ENCODE assay signal across 1 cellular context in genomic region chr5:115545065-115545882, GRCh38.
A peak's percentile ranks its signal among the peaks of the same experiment; 100 is the strongest.
TF ChIP-seq lines count a peak whose summit lies in the region.

No MANE protein-coding gene starts in this region.

TF ChIP-seq in K562, 482 proteins besides CTCF, POLR2A, EP300 and RAD21 (continued from another document and continues in another):
- TF ChIP-seq CUX1 (CRISPR knock-in tag; IDR thresholded peaks at IDR 0.05): no peak
- no peak for TF ChIP-seq GABPB2 (CRISPR knock-in tag; conservative IDR thresholded peaks at IDR 0.05)
- TF ChIP-seq ZKSCAN3 (CRISPR knock-in tag; IDR thresholded peaks at IDR 0.05): no peak
- TF ChIP-seq C11orf30 (IDR thresholded peaks at IDR 0.05; ENCODE audit: low read depth): no peak
- no peak for TF ChIP-seq PML (IDR thresholded peaks at IDR 0.05; ENCODE audit: low read length)
- no peak for TF ChIP-seq ATF7 (IDR thresholded peaks at IDR 0.05)
- no peak for TF ChIP-seq ERF (CRISPR knock-in tag; IDR thresholded peaks at IDR 0.05)
- no peak for TF ChIP-seq SMARCB1 (IDR thresholded peaks at IDR 0.05; ENCODE audit: insufficient read length, low read depth)
- TF ChIP-seq NUFIP1 (IDR thresholded peaks at IDR 0.05; ENCODE audit: partially characterized antibody): no peak
- TF ChIP-seq PURB (CRISPR knock-in tag; IDR thresholded peaks at IDR 0.05; ENCODE audit: low read depth): no peak
- no peak for TF ChIP-seq TGIF2 (CRISPR knock-in tag; IDR thresholded peaks at IDR 0.05)
- no peak for TF ChIP-seq PTBP1 (IDR thresholded peaks at IDR 0.05; ENCODE audit: low read depth, low read length)
- no peak for TF ChIP-seq NCOA1 (IDR thresholded peaks at IDR 0.05; ENCODE audit: low read depth)
- no peak for TF ChIP-seq KDM2B (CRISPR knock-in tag; IDR thresholded peaks at IDR 0.05)
- TF ChIP-seq, protein P1, sequence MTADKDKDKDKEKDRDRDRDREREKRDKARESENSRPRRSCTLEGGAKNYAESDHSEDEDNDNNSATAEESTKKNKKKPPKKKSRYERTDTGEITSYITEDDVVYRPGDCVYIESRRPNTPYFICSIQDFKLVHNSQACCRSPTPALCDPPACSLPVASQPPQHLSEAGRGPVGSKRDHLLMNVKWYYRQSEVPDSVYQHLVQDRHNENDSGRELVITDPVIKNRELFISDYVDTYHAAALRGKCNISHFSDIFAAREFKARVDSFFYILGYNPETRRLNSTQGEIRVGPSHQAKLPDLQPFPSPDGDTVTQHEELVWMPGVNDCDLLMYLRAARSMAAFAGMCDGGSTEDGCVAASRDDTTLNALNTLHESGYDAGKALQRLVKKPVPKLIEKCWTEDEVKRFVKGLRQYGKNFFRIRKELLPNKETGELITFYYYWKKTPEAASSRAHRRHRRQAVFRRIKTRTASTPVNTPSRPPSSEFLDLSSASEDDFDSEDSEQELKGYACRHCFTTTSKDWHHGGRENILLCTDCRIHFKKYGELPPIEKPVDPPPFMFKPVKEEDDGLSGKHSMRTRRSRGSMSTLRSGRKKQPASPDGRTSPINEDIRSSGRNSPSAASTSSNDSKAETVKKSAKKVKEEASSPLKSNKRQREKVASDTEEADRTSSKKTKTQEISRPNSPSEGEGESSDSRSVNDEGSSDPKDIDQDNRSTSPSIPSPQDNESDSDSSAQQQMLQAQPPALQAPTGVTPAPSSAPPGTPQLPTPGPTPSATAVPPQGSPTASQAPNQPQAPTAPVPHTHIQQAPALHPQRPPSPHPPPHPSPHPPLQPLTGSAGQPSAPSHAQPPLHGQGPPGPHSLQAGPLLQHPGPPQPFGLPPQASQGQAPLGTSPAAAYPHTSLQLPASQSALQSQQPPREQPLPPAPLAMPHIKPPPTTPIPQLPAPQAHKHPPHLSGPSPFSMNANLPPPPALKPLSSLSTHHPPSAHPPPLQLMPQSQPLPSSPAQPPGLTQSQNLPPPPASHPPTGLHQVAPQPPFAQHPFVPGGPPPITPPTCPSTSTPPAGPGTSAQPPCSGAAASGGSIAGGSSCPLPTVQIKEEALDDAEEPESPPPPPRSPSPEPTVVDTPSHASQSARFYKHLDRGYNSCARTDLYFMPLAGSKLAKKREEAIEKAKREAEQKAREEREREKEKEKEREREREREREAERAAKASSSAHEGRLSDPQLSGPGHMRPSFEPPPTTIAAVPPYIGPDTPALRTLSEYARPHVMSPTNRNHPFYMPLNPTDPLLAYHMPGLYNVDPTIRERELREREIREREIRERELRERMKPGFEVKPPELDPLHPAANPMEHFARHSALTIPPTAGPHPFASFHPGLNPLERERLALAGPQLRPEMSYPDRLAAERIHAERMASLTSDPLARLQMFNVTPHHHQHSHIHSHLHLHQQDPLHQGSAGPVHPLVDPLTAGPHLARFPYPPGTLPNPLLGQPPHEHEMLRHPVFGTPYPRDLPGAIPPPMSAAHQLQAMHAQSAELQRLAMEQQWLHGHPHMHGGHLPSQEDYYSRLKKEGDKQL (CRISPR knock-in tag; IDR thresholded peaks at IDR 0.05; ENCODE audit: borderline replicate concordance): no peak
- peak; percentile 86 for TF ChIP-seq ZNF445 (CRISPR knock-in tag; IDR thresholded peaks at IDR 0.05; ENCODE audit: low read depth)
- no peak for TF ChIP-seq ZBTB49 (CRISPR knock-in tag; IDR thresholded peaks at IDR 0.05; ENCODE audit: borderline replicate concordance)
- TF ChIP-seq ZNF41 (CRISPR knock-in tag; conservative IDR thresholded peaks at IDR 0.05): no peak
- 0 out of 4 replicates have a peak, but pooled peaks of 1 of the 2 experiments have one; percentile 14 for TF ChIP-seq FOXK2 (conservative IDR thresholded peaks at IDR 0.05 in 1 of 2, IDR thresholded peaks at IDR 0.05 in 1 of 2; ENCODE audit: low read depth in 2 of 2)
- TF ChIP-seq ZNF354B (CRISPR knock-in tag; IDR thresholded peaks at IDR 0.05): no peak
- no peak for TF ChIP-seq PHF8 (IDR thresholded peaks at IDR 0.05; ENCODE audit: borderline replicate concordance, low read length)
- no peak for TF ChIP-seq TCFL5 (CRISPR knock-in tag; conservative IDR thresholded peaks at IDR 0.05)
- peak; percentile 45; the same call in 1 of the 2 replicates for TF ChIP-seq XRCC3 (IDR thresholded peaks at IDR 0.05)
- no peak for TF ChIP-seq SRSF7 (optimal IDR thresholded peaks at IDR 0.05; ENCODE audit: low read depth, low read length)
- no peak for TF ChIP-seq SMARCA4 (IDR thresholded peaks at IDR 0.05)
- TF ChIP-seq XRCC4 (IDR thresholded peaks at IDR 0.05; ENCODE audit: extremely low read depth, insufficient read depth, insufficient read length): no peak
- peak; percentile 30; the same call in 1 of the 2 replicates for TF ChIP-seq ZBTB2 (IDR thresholded peaks at IDR 0.05)
- TF ChIP-seq NKRF (IDR thresholded peaks at IDR 0.05; ENCODE audit: borderline replicate concordance): no peak
- TF ChIP-seq YBX1 (IDR thresholded peaks at IDR 0.05): no peak
- no peak for TF ChIP-seq HNRNPK (IDR thresholded peaks at IDR 0.05; ENCODE audit: low read depth, low read length, poor library complexity, severe bottlenecking)
- 0 out of 2 replicates have a peak, but pooled peaks have one; percentile 69 for TF ChIP-seq CEBPZ (IDR thresholded peaks at IDR 0.05; ENCODE audit: borderline replicate concordance, low read depth, low read length)
- no peak for TF ChIP-seq FOXJ2 (tag; IDR thresholded peaks at IDR 0.05)
- TF ChIP-seq, protein P2, sequence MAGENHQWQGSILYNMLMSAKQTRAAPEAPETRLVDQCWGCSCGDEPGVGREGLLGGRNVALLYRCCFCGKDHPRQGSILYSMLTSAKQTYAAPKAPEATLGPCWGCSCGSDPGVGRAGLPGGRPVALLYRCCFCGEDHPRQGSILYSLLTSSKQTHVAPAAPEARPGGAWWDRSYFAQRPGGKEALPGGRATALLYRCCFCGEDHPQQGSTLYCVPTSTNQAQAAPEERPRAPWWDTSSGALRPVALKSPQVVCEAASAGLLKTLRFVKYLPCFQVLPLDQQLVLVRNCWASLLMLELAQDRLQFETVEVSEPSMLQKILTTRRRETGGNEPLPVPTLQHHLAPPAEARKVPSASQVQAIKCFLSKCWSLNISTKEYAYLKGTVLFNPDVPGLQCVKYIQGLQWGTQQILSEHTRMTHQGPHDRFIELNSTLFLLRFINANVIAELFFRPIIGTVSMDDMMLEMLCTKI (IDR thresholded peaks at IDR 0.05; ENCODE audit: partially characterized antibody): no peak
- TF ChIP-seq TAF9B (IDR thresholded peaks at IDR 0.05; ENCODE audit: partially characterized antibody): no peak
- TF ChIP-seq MCM7 (IDR thresholded peaks at IDR 0.05): no peak
- no peak for TF ChIP-seq GATAD2A (IDR thresholded peaks at IDR 0.05)
- no peak for TF ChIP-seq HMG20B (CRISPR knock-in tag; IDR thresholded peaks at IDR 0.05)
- TF ChIP-seq ZNF232 (CRISPR knock-in tag; IDR thresholded peaks at IDR 0.05): no peak
- TF ChIP-seq GTF2B (IDR thresholded peaks at IDR 0.05; ENCODE audit: extremely low read depth, insufficient read length): no peak
- no peak for TF ChIP-seq ZNF644 (tag; IDR thresholded peaks at IDR 0.05; ENCODE audit: low read depth)
- TF ChIP-seq CBFB (CRISPR knock-in tag; IDR thresholded peaks at IDR 0.05): no peak
